In the genomic region with DNA sequence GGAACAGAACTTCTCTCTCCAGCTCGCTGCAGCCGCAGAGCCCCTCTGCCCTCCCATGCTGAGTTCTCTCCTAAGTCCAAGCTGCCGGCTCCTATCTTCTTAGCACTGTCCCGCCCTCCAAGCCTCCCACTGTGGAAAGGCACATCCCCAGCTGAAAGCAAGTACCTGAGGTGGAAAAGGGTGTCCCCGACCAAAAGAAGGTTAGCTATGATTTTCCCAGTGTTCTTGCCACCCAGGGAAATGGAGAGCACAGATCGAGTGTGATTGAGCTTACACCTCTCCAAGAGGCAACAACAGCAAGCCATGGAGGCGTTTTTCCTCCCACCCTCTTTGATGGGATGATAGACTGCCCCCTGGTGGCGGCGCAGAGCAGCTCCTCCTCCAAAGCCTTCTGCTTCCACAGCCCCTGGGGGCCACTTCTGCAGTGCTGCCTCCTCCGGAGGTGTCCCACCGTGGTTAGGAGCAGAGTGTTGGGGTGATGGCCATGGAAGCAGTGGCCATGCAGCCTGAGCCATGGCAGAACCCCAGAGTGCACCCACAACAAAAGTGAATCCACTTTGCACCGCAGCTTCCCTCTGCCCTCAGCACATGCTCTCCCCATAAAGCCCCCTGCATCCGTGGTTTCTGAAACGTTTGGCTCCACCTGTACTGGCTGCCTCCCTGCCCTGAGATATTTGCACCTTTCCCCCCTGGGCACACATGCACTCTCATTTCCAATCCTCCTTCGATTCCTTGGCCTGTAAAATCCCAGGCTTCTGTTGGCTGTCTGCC, we compare ENCODE assay signal across 8 cellular contexts.
DNase-seq lines count a peak whose midpoint lies in the region; ATAC-seq and TF ChIP-seq lines count a peak whose summit lies in the region.

No MANE protein-coding gene starts in this region.

- TF ChIP-seq CTCF in AG04450 (IDR thresholded peaks at IDR 0.05; ENCODE audit: low read depth, low read length), result peak; percentile 77
- peak; percentile 81 for TF ChIP-seq CTCF in HL-60 (IDR thresholded peaks at IDR 0.05; ENCODE audit: insufficient read depth, low read length)

- intact Hi-C loops in sciatic nerve (cut with DNase I), result no loop called here

- peak; percentile 79 for ATAC-seq in GM18502 (IDR thresholded peaks at IDR 0.05; ENCODE audit: poor library complexity, unreplicated experiment)
- no peak for ATAC-seq in sciatic nerve

- H3K27me3 ChIP-seq in AG04450 (ENCODE audit: control insufficient read depth, insufficient read depth, low read length) (no peaks in the 10 kb centered on the region), HL-60 (ENCODE audit: insufficient read depth, poor library complexity, severe bottlenecking) (no peaks in the 10 kb centered on the region)

- DNase-seq in AG04450 (ENCODE audit: low read depth, low spot score), result no peak
- DNase-seq in HL-60 (ENCODE audit: low read depth in 1 of 2, low spot score in 1 of 2), result peak; percentile 20 to 47
- peak; percentile 18 for DNase-seq in SHP77 treated with DMSO at 0.1 percent for 48 hours (lab: John Stamatoyannopoulos, UW)
- DNase-seq in activated naive CD4-positive, alpha-beta T cell treated with Interleukin-2 at 50 U/mL for 16 hours, result peak; percentile 58
- DNase-seq in hepatic stellate cell (ENCODE audit: low spot score), result peak; percentile 60
- peak; percentile 42 to 54 for DNase-seq in stimulated activated CD4-positive, alpha-beta T cell treated with anti-CD3 and anti-CD28 coated beads, Interleukin-15, amount 100 ng/mL, for 48 hours (ENCODE audit: low read depth in 2 of 2)
- DNase-seq in sciatic nerve (ENCODE audit: low spot score), result no peak

- no peak overlapping the region for H3K4me3 ChIP-seq in AG04450 (ENCODE audit: low read depth, low read length)
- H3K4me3 ChIP-seq in HL-60 (replicated peaks; ENCODE audit: insufficient read depth, low read length), result no peak overlapping the region

- H3K27ac ChIP-seq in AG04450 (ENCODE audit: low read depth, low read length), result no peak overlapping the region
- H3K27ac ChIP-seq in HL-60 (replicated peaks), result no peak overlapping the region

- POLR2A ChIA-PET in AG04450 (lab: Yijun Ruan, JAX), result no interaction called here

- H3K9me3 ChIP-seq in AG04450 (ENCODE audit: control insufficient read depth, insufficient read depth, low read length), result no peaks in the 10 kb centered on the region; the same call in 1 of the 2 replicates

- CTCF ChIA-PET in AG04450 (lab: Charles Lee), result interaction anchor here (0.6 to 3.2 kb wide), 30 partner anchors 10 to 513 kb away, joined by 3 to 25 read pairs (median 5); partner anchors contain the start of genes MRPL32, PSMA2 and STK17A

Comparison
In these comparisons a context has a peak if more than half of its experiments do, and no peak if none do; other contexts are left out.
1. DNase-seq: peak in HL-60 (2 of 2), SHP77 treated with DMSO at 0.1 percent for 48 hours (single experiment), activated naive CD4-positive, alpha-beta T cell treated with Interleukin-2 at 50 U/mL for 16 hours (single experiment), hepatic stellate cell (single experiment) and stimulated activated CD4-positive, alpha-beta T cell treated with anti-CD3 and anti-CD28 coated beads, Interleukin-15, amount 100 ng/mL, for 48 hours (2 of 2); none in AG04450 (single experiment) and sciatic nerve (single experiment).